ENCODE assay signal across 8 cellular contexts in the genomic region with DNA sequence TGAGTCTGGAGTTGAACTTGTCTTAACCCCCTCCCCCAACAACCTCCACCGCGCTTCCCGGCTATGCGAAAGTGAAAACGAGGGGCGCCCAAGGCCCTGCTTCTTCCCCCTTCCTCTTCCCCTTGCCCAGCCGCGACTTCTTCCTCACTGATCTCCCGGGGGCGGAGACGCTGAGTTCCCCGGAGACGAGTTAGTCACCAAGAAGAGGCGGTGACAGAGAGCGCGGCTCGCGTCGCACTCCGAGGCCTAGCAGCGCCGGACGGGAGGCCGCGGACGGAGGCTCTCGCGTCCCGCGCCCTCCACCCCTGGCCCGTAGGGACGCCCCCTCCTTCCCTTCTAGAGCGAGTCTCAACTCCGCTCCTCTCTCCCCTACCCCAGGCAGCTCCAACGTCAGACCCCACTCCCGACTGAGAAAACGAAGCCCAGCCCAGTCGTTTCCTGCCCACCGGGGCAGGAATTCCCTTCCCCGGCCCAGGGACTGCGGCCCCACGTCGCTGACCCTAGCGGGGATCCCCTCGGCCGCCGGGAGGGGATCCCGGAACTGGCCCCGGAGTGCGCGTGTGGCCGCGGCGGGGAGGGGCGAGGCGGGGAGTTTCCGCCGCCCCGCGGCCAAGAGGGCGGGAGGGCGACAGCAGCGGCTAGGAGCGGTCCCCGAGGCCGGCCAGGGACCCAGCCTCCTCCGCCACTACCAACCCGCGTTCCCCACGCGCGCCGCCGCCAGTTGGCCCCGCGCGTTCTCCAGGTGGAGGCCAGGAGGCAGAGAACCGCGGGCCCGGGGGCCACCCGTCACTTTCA.
DNase-seq lines count a peak whose midpoint lies in the region; ATAC-seq lines count a peak whose summit lies in the region.

No MANE protein-coding gene starts in this region.

- in situ Hi-C loops in ACHN (cut with HindIII; ENCODE audit: low pct_ligation_motif_present, low pct_unique_long_range_greater_than_20kb, low sequenced_read_pairs) = no loop called here

- ATAC-seq in GM18520 (IDR thresholded peaks at IDR 0.05; ENCODE audit: unreplicated experiment) (peak; percentile 43), HG03039 (IDR thresholded peaks at IDR 0.05; ENCODE audit: unreplicated experiment) (peak; percentile 56)

- DNase-seq in ACHN = peak; percentile 79
- peak; percentile 55 for DNase-seq in NCI-H2227 treated with DMSO at 0.1 percent for 48 hours (lab: John Stamatoyannopoulos, UW)
- peak; percentile 75 for DNase-seq in activated CD4-positive, alpha-beta T cell treated with anti-CD3 and anti-CD28 coated beads for 1 hour
- peak; percentile 57 for DNase-seq in cerebellar cortex (ENCODE audit: low spot score)
- DNase-seq in kidney tubule cell (ENCODE audit: low spot score) = peak; percentile 92
- peak; percentile 92 for DNase-seq in stimulated activated CD4-positive, alpha-beta T cell treated with anti-CD3 and anti-CD28 coated beads, Interleukin-1b, Interleukin-23, amount 100 ng/mL, for 48 hours

Comparison
In these comparisons a context has a peak if more than half of its experiments do, and no peak if none do; other contexts are left out.
1. Peak in every context shown above with its lines: DNase-seq and ATAC-seq.